8 cellular contexts compared by ENCODE assay signal in the genomic region with DNA sequence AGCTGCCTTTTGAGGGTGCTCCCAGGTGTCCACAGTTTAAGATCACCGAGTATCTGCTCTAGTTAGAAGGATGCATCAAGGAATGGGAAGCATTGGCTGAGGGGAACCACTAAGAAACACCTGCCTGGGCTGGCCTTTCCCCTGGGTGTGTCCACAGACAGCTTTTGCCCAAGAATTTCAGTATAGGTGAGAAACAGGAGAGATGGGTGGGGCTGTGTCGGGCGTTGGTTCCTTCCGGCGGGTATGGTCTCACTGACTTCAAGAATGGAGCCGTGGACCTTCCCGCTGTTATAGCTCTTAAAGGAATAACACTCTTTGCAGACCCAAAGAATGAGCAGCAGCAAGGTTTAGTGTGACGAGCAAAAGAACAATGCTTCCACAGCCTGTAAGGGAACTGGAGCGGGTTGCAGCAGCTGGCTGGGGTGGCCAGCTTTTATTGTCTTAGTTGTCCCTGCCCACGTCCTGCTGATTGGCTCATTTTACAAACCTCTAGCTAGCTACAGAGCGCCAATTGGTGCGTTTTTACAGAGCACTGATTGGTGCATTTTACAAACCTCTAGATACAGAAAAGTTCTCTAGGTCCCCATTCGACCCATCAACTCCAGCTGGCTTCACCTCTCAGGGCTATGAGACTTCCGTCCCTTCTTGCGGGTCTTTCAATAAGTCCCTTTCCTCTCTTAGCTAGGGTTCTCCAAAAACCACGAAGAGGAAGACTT. TPM values are rescaled to one million over a fixed set of nuclear protein-coding genes. Genes with fewer than 3 reads are reported as not detected.
DNase-seq lines count a peak whose midpoint lies in the region; ATAC-seq, FAIRE-seq and TF ChIP-seq lines count a peak whose summit lies in the region.

No MANE protein-coding gene starts in this region.

- peaks cover 81% of the 10 kb centered on the region for H3K79me2 ChIP-seq in K562 (ENCODE audit: control insufficient read depth, insufficient read depth, low read length)

- CTCF ChIA-PET in K562 (lab: Yijun Ruan, JAX; ENCODE audit: low intra/inter-chr PET ratio): no interaction called here

- intact Hi-C loops in K562 (cut with micrococcal nuclease): loop anchor here (2.0 kb wide), 1 partner anchor 56 kb away; no protein-coding TSS in a partner anchor

- H3K4me2 ChIP-seq in K562 (ENCODE audit: insufficient read depth, low read length): peak overlapping the region; percentile 97

- H3K4me1 ChIP-seq in K562 (replicated peaks in 1 of 2; ENCODE audit: control insufficient read depth in 2 of 2, insufficient read depth in 2 of 2, low read length in 2 of 2) (peaks cover 27 to 49% of the 10 kb centered on the region in 2 experiments; a peak in 4 of 5 replicates), subcutaneous abdominal adipose tissue (ENCODE audit: control insufficient read depth in 5 of 5, insufficient read depth in 5 of 5, low read length in 5 of 5) (peaks cover 0 to 36% (median 28%) of the 10 kb centered on the region in 5 donors)

- no TSS peak for BruUV-seq in K562 (replicated peaks; lab: Mats Ljungman, UMichigan)

- H3K27ac ChIP-seq in K562 (ENCODE audit: extremely low read depth, low read depth, low read length) (peak overlapping the region; percentile 98), layer of hippocampus (ENCODE audit: low read depth, low read length) (peak overlapping the region; percentile 99), subcutaneous abdominal adipose tissue (ENCODE audit: low read depth, low read length) (peak overlapping the region; percentile 81)

- ATAC-seq in K562 (peak; percentile 4), HG02981 (IDR thresholded peaks at IDR 0.05; ENCODE audit: unreplicated experiment) (no peak)

- no peak for FAIRE-seq in K562 (lab: Jason Lieb, UNC)

- H3K27me3 ChIP-seq in K562 (ENCODE audit: control insufficient read depth in 2 of 2, insufficient read depth in 2 of 2, low read length in 2 of 2) (no peaks in the 10 kb centered on the region; a peak in 1 of 5 replicates), layer of hippocampus (ENCODE audit: control insufficient read depth, insufficient read depth, low read length) (no peaks in the 10 kb centered on the region), subcutaneous abdominal adipose tissue (ENCODE audit: control insufficient read depth in 5 of 5, insufficient read depth in 4 of 5, low read length in 5 of 5) (no peaks in the 10 kb centered on the region)

- no peak for TF ChIP-seq CTCF in K562 (IDR thresholded peaks at IDR 0.05 in 2 of 3, conservative IDR thresholded peaks at IDR 0.05 in 1 of 3; ENCODE audit: insufficient read depth in 2 of 3, low read depth in 1 of 3, low read length in 3 of 3)

- H3K36me3 ChIP-seq in K562 (ENCODE audit: control insufficient read depth, insufficient read depth, low read length) (peaks cover 58% of the 10 kb centered on the region), subcutaneous abdominal adipose tissue (ENCODE audit: control insufficient read depth in 5 of 5, insufficient read depth in 5 of 5, low read length in 5 of 5) (peaks cover 0 to 31% (median 27%) of the 10 kb centered on the region in 5 donors)

- POLR2A ChIA-PET in K562 (lab: Yijun Ruan, JAX): interaction anchor here (0.7 to 6.8 kb wide), 18 partner anchors 9 to 329 kb away, joined by 3 to 97 read pairs (median 5); a partner anchor contains a TSS

- H3K9me3 ChIP-seq in K562 (replicated peaks; ENCODE audit: control insufficient read depth, insufficient read depth, low read depth, low read length) (no peaks in the 10 kb centered on the region), subcutaneous abdominal adipose tissue (ENCODE audit: control insufficient read depth in 5 of 5, low read length in 5 of 5) (no peaks in the 10 kb centered on the region)

- H2AFZ ChIP-seq in K562 (ENCODE audit: low read depth, low read length): peak overlapping the region; percentile 65

- 55% methylated on average over 16 of the region's 16 CpGs for WGBS in K562 (ENCODE audit: insufficient coverage, low coverage, missing lambda C conversion rate)

- peak overlapping the region; percentile 64 for H3K4me3 ChIP-seq in K562
- peak overlapping the region; percentile 82 to 90 (median 89) for H3K4me3 ChIP-seq in subcutaneous abdominal adipose tissue (ENCODE audit: low read depth in 1 of 5, low read length in 5 of 5)

- no peaks in the 10 kb centered on the region for H4K20me1 ChIP-seq in K562 (replicated peaks; ENCODE audit: control insufficient read depth, insufficient read depth, low read length)

- no peak for TF ChIP-seq EP300 in K562 (IDR thresholded peaks at IDR 0.05; ENCODE audit: low read length)

- H3K9ac ChIP-seq in K562 (ENCODE audit: insufficient read depth in 1 of 2, low read depth in 2 of 2, low read length in 2 of 2): peak overlapping the region; percentile 98 to 99; a peak in 3 of 4 replicates
- H3K9ac ChIP-seq in subcutaneous abdominal adipose tissue (ENCODE audit: low read length in 5 of 5): peak overlapping the region in 4 of 5 donors; percentile 57 to 73 (median 64)

- TF ChIP-seq POLR2A in K562 (conservative IDR thresholded peaks at IDR 0.05): no peak

- no peaks in the 10 kb centered on the region for H3K9me1 ChIP-seq in K562 (ENCODE audit: control insufficient read depth, insufficient read depth, low read length)

- in situ Hi-C loops in K562 (cut with MboI): no loop called here

- DNase-seq in DMS79 (lab: John Stamatoyannopoulos, UW) (peak; percentile 27), DMS79 treated with DMSO at 0.1 percent for 48 hours (lab: John Stamatoyannopoulos, UW) (no peak), NCI-H1436 treated with DMSO at 0.1 percent for 48 hours (lab: John Stamatoyannopoulos, UW) (peak; percentile 15), K562 (ENCODE audit: extremely low read depth in 1 of 4, low spot score in 3 of 4) (peak in 1 of 4 experiments; percentile 63), NCI-H2107 (lab: John Stamatoyannopoulos, UW) (no peak)

- TF ChIP-seq RAD21 in K562 (CRISPR knock-in tag; conservative IDR thresholded peaks at IDR 0.05 in 1 of 2, IDR thresholded peaks at IDR 0.05 in 1 of 2): no peak

RNA-seq across cellular contexts. Expression of a gene that starts 2.4 kb away (rescaled TPM):
- total RNA-seq in K562 (2011; cell fraction: chromatin; rRNA removed; ENCODE audit: low replicate concordance): 611 and 866 TPM in 2 replicates
- 866 and 894 TPM in 2 replicates for total RNA-seq in K562 (2011; cell fraction: nucleolus; rRNA removed)
- 825 and 959 TPM in 2 replicates for total RNA-seq in K562 (2011; cell fraction: nucleoplasm; rRNA removed)
- total RNA-seq in K562 (2014; rRNA removed) (250 and 292 TPM in 2 replicates), K562 (2014; rRNA removed; fragmentation: Illumina TruSeq; extraction: Trizol) (367 and 390 TPM in 2 replicates), K562 (2015; rRNA removed; fragmentation: Illumina TruSeq; extraction: Trizol) (353 and 364 TPM in 2 replicates), K562 (2021) (378 and 411 TPM in 2 replicates)
- polyA plus RNA-seq in K562 (2011; rRNA removed) (747 and 864 TPM in 2 replicates), K562 (2014; fragmentation: Illumina TruSeq; extraction: Trizol) (394 and 457 TPM in 2 replicates), K562 (2014; fragmentation: Nextera tagmentation; extraction: Ambion mirVana) (100 to 1,000 TPM; 110 to 174 TPM), K562 (2014; rRNA removed) (295 and 314 TPM in 2 replicates)
- polyA plus RNA-seq in K562 (2011; cell fraction: cytosol; rRNA removed): 1,005 and 1,028 TPM in 2 replicates
- 277 and 375 TPM in 2 replicates for polyA plus RNA-seq in K562 (2011; cell fraction: nucleus; rRNA removed)
- polyA plus RNA-seq in K562 (2012): 228 and 290 TPM in 2 replicates
- 571 and 760 TPM in 2 replicates for polyA minus RNA-seq in K562 (2011; rRNA and poly(A)+ RNA removed)
- 555 and 599 TPM in 2 replicates for polyA minus RNA-seq in K562 (2011; cell fraction: cytosol; rRNA and poly(A)+ RNA removed)
- polyA minus RNA-seq in K562 (2011; cell fraction: nucleus; rRNA and poly(A)+ RNA removed): 280 and 292 TPM in 2 replicates

RNA-seq across cellular contexts. Expression of a gene that starts 13.7 kb away (rescaled TPM):
- total RNA-seq in K562 (2011; cell fraction: chromatin; rRNA removed; ENCODE audit: low replicate concordance): 49.3 and 107 TPM in 2 replicates
- 68.6 and 70.4 TPM in 2 replicates for total RNA-seq in K562 (2011; cell fraction: nucleolus; rRNA removed)
- 66.5 and 86.0 TPM in 2 replicates for total RNA-seq in K562 (2011; cell fraction: nucleoplasm; rRNA removed)
- total RNA-seq in K562 (2014; rRNA removed): 13.2 and 17.7 TPM in 2 replicates
- 14.5 and 16.2 TPM in 2 replicates for total RNA-seq in K562 (2014; rRNA removed; fragmentation: Illumina TruSeq; extraction: Trizol)
- total RNA-seq in K562 (2015; rRNA removed; fragmentation: Illumina TruSeq; extraction: Trizol): 11.5 and 12.0 TPM in 2 replicates
- total RNA-seq in K562 (2021): 28.6 and 30.4 TPM in 2 replicates
- polyA plus RNA-seq in K562 (2011; rRNA removed): 42.8 and 57.1 TPM in 2 replicates
- polyA plus RNA-seq in K562 (2011; cell fraction: cytosol; rRNA removed): 45.6 and 51.9 TPM in 2 replicates
- polyA plus RNA-seq in K562 (2011; cell fraction: nucleus; rRNA removed): 34.1 and 48.4 TPM in 2 replicates
- polyA plus RNA-seq in K562 (2012): 27.8 and 43.6 TPM in 2 replicates
- 33.9 and 39.7 TPM in 2 replicates for polyA plus RNA-seq in K562 (2014; fragmentation: Illumina TruSeq; extraction: Trizol)
- polyA plus RNA-seq in K562 (2014; fragmentation: Nextera tagmentation; extraction: Ambion mirVana): 1 to 10 TPM; 2.9 to 5.3 TPM
- polyA plus RNA-seq in K562 (2014; rRNA removed): 23.9 and 27.2 TPM in 2 replicates
- polyA minus RNA-seq in K562 (2011; rRNA and poly(A)+ RNA removed): 38.9 and 48.8 TPM in 2 replicates
- polyA minus RNA-seq in K562 (2011; cell fraction: cytosol; rRNA and poly(A)+ RNA removed): 21.3 and 32.6 TPM in 2 replicates
- polyA minus RNA-seq in K562 (2011; cell fraction: nucleus; rRNA and poly(A)+ RNA removed): 10.5 and 15.2 TPM in 2 replicates

RNA-seq across cellular contexts. Expression of a gene that starts 21.7 kb away (rescaled TPM):
- 27.9 and 42.4 TPM in 2 replicates for total RNA-seq in K562 (2011; cell fraction: chromatin; rRNA removed; ENCODE audit: low replicate concordance)
- 50.0 and 60.9 TPM in 2 replicates for total RNA-seq in K562 (2011; cell fraction: nucleolus; rRNA removed)
- total RNA-seq in K562 (2011; cell fraction: nucleoplasm; rRNA removed): 37.0 and 43.3 TPM in 2 replicates
- total RNA-seq in K562 (2014; rRNA removed) (156 and 172 TPM in 2 replicates), K562 (2014; rRNA removed; fragmentation: Illumina TruSeq; extraction: Trizol) (130 and 137 TPM in 2 replicates), K562 (2015; rRNA removed; fragmentation: Illumina TruSeq; extraction: Trizol) (150 and 154 TPM in 2 replicates), K562 (2021) (140 and 150 TPM in 2 replicates)
- polyA plus RNA-seq in K562 (2011; rRNA removed) (91.3 and 124 TPM in 2 replicates), K562 (2014; fragmentation: Illumina TruSeq; extraction: Trizol) (138 and 146 TPM in 2 replicates), K562 (2014; fragmentation: Nextera tagmentation; extraction: Ambion mirVana) (10 to 100 TPM; 58.1 to 86.8 TPM), K562 (2014; rRNA removed) (132 and 136 TPM in 2 replicates)
- 83.9 and 106 TPM in 2 replicates for polyA plus RNA-seq in K562 (2011; cell fraction: cytosol; rRNA removed)
- 28.7 and 36.3 TPM in 2 replicates for polyA plus RNA-seq in K562 (2011; cell fraction: nucleus; rRNA removed)
- 122 and 124 TPM in 2 replicates for polyA plus RNA-seq in K562 (2012)
- 77.5 and 111 TPM in 2 replicates for polyA minus RNA-seq in K562 (2011; rRNA and poly(A)+ RNA removed)
- 54.2 and 76.3 TPM in 2 replicates for polyA minus RNA-seq in K562 (2011; cell fraction: cytosol; rRNA and poly(A)+ RNA removed)
- 29.8 and 34.1 TPM in 2 replicates for polyA minus RNA-seq in K562 (2011; cell fraction: nucleus; rRNA and poly(A)+ RNA removed)

RNA-seq across cellular contexts. Expression of a gene that starts 22.0 kb away (rescaled TPM):
- total RNA-seq in K562 (2011; cell fraction: chromatin; rRNA removed; ENCODE audit: low replicate concordance): 88.0 and 142 TPM in 2 replicates
- total RNA-seq in K562 (2011; cell fraction: nucleolus; rRNA removed): 195 and 216 TPM in 2 replicates
- 192 and 237 TPM in 2 replicates for total RNA-seq in K562 (2011; cell fraction: nucleoplasm; rRNA removed)
- total RNA-seq in K562 (2014; rRNA removed): 97.2 and 153 TPM in 2 replicates
- 227 and 239 TPM in 2 replicates for total RNA-seq in K562 (2014; rRNA removed; fragmentation: Illumina TruSeq; extraction: Trizol)
- total RNA-seq in K562 (2015; rRNA removed; fragmentation: Illumina TruSeq; extraction: Trizol): 221 and 231 TPM in 2 replicates
- total RNA-seq in K562 (2021): 168 and 200 TPM in 2 replicates
- polyA plus RNA-seq in K562 (2011; rRNA removed): 630 and 713 TPM in 2 replicates
- 728 and 1,027 TPM in 2 replicates for polyA plus RNA-seq in K562 (2011; cell fraction: cytosol; rRNA removed)
- 254 and 417 TPM in 2 replicates for polyA plus RNA-seq in K562 (2011; cell fraction: nucleus; rRNA removed)
- 426 and 696 TPM in 2 replicates for polyA plus RNA-seq in K562 (2012)
- 213 and 256 TPM in 2 replicates for polyA plus RNA-seq in K562 (2014; fragmentation: Illumina TruSeq; extraction: Trizol)
- 100 to 1,000 TPM; 794 to 856 TPM for polyA plus RNA-seq in K562 (2014; fragmentation: Nextera tagmentation; extraction: Ambion mirVana)
- 199 and 268 TPM in 2 replicates for polyA plus RNA-seq in K562 (2014; rRNA removed)
- 155 and 167 TPM in 2 replicates for polyA minus RNA-seq in K562 (2011; rRNA and poly(A)+ RNA removed)
- polyA minus RNA-seq in K562 (2011; cell fraction: cytosol; rRNA and poly(A)+ RNA removed): 111 and 157 TPM in 2 replicates
- 46.0 and 84.9 TPM in 2 replicates for polyA minus RNA-seq in K562 (2011; cell fraction: nucleus; rRNA and poly(A)+ RNA removed)

Comparison
In these comparisons a context has a peak if more than half of its experiments do, and no peak if none do; other contexts are left out.
1. DNase-seq: peak in DMS79 (single experiment) and NCI-H1436 treated with DMSO at 0.1 percent for 48 hours (single experiment); none in DMS79 treated with DMSO at 0.1 percent for 48 hours (single experiment) and NCI-H2107 (single experiment).
2. Peak in every context shown above with its lines, with median percentiles within 50 percentile points of each other: H3K27ac ChIP-seq.